Comparison of ENCODE assay signal across 10 cellular contexts in the genomic region with DNA sequence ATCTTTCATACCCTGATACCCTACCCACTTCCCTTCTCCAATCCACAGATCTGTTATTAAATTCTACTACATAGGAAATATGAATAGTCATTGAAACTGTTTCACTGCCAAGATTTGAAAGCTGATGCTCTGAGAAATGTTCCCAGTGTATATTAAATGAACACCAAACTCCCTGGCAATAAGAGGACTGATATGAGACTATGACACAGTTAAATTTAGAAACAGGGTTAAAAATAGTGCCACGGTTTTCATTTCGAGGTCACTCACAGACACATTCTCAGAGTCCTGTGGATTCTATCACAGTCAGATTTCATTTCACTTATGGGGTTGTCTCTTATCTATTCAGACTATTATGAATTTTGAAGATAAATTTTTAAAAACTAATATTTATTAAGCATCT. TPM values are rescaled to one million over a fixed set of nuclear protein-coding genes. Genes with fewer than 3 reads are reported as not detected.
DNase-seq lines count a peak whose midpoint lies in the region; ATAC-seq lines count a peak whose summit lies in the region.
"Had no signal": no experiment of that assay in that cellular context is flagged by ENCODE, and none has a peak within 500 bp of the region (broad histone marks: within the 10 kb centered on the region; RNA-seq: fewer than 3 reads in every experiment).

No MANE protein-coding gene starts in this region.

- peak; percentile 72 for ATAC-seq in GM18508 (IDR thresholded peaks at IDR 0.05; ENCODE audit: insufficient read depth, unreplicated experiment)
- peak; percentile 82 for ATAC-seq in GM21447 (IDR thresholded peaks at IDR 0.05; ENCODE audit: unreplicated experiment)
- ATAC-seq in HG03103 (IDR thresholded peaks at IDR 0.05; ENCODE audit: low read depth, unreplicated experiment): peak; percentile 65
- ATAC-seq in Right ventricle myocardium superior (ENCODE audit: poor library complexity): peak; percentile 95

- intact Hi-C loops in Right ventricle myocardium superior (cut with DNase I): no loop called here

- DNase-seq in Right ventricle myocardium superior: no peak
- DNase-seq in EL: no peak
- DNase-seq in CD1c-positive myeloid dendritic cell (ENCODE audit: extremely low spot score): no peak
- DNase-seq in activated T-cell treated with anti-CD3 and anti-CD28 coated beads, Interleukin-2, amount 50 U/mL, for 48 hours: no peak
- no peak for DNase-seq in NCI-H1105 (lab: John Stamatoyannopoulos, UW)
- DNase-seq: NCI-H2029 treated with DMSO at 0.1 percent for 48 hours, Peyer's patch had no signal

RNA-seq across cellular contexts. Expression of gene GBE1, which starts 27.2 kb away (rescaled TPM):
- total RNA-seq in Right ventricle myocardium superior: 65.5 TPM
